ENCODE assay signal across 23 cellular contexts in the genomic region with DNA sequence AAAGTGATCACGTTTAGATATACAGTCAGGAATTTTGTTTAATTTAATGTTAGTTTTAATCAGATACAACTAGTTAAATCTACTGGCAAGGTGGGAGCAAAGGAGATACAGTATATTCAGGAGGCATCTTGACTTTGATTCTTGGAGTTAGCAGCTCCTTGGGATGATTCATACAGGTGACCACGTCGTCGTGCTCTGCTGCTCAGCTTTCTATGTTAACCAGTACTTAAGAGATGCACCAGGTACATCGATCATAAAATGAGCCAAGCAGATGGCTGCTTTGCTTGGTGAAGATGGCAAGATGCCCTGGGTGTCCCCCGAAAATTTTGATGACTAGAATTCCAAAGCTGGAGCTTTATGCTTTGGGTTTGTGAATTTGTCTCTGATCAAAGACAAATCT.
"Had no signal": no experiment of that assay in that cellular context is flagged by ENCODE, and none has a peak within 500 bp of the region (broad histone marks: within the 10 kb centered on the region; RNA-seq: fewer than 3 reads in every experiment).

No MANE protein-coding gene starts in this region.

- H3K9me3 Mint-ChIP-seq: activated CD4-positive, alpha-beta memory T cell treated with anti-CD3 and anti-CD28 coated beads, Interleukin-2, amount 10 ng/mL, durations not matched to agents 7 days and 5 days had no signal

- H3K4me1 ChIP-seq: adrenal gland had no signal

- H3K27ac Mint-ChIP-seq: activated CD4-positive, alpha-beta memory T cell treated with anti-CD3 and anti-CD28 coated beads, Interleukin-2, amount 10 ng/mL, durations not matched to agents 7 days and 5 days; activated naive CD8-positive, alpha-beta T cell treated with anti-CD3 and anti-CD28 coated beads, Interleukin-2, amount 10 ng/mL, durations not matched to agents 7 days and 5 days; activated T-cell treated with anti-CD3 and anti-CD28 coated beads, Interleukin-2, amount 50 U/mL, for 72 hours; activated T-helper 2 cell treated with anti-CD3 and anti-CD28 coated beads, Interferon-gamma antibody, Interleukin-2, Interleukin-4, amounts not matched to agents 10 μg/mL and 5 μg/mL and 100 μg/mL, durations not matched to agents 14 hours and 24 hours and 36 hours; T-helper 17 cell had no signal

- H3K4me3 ChIP-seq: adrenal gland, MG63, PC-9 had no signal

- H3K9me3 ChIP-seq: adrenal gland, MG63 had no signal

- H3K4me2 ChIP-seq: KMS-11, PC-9 had no signal

- H3K27me3 Mint-ChIP-seq: T-helper 17 cell had no signal

- H3K27me3 ChIP-seq: adrenal gland, MG63 had no signal

- H3K36me3 ChIP-seq: adrenal gland, MG63 had no signal

- DNase-seq: activated CD4-positive, alpha-beta memory T cell treated with anti-CD3 and anti-CD28 coated beads, Interleukin-2, amount 10 ng/mL, durations not matched to agents 7 days and 5 days; activated CD4-positive, alpha-beta T cell treated with anti-CD3 and anti-CD28 coated beads, Interleukin-2, amount 50 U/mL, for 1 hour; activated CD4-positive, CD25-positive, alpha-beta regulatory T cell; activated naive CD4-positive, alpha-beta T cell treated with anti-CD3 and anti-CD28 coated beads, Interleukin-2, amount 50 U/mL, for 16 hours; activated naive CD8-positive, alpha-beta T cell treated with anti-CD3 and anti-CD28 coated beads, Interleukin-2, amount 10 ng/mL, durations not matched to agents 7 days and 5 days; activated T-cell treated with anti-CD3 and anti-CD28 coated beads, Interleukin-2, amount 50 U/mL, for 72 hours; adrenal gland; anterior cingulate cortex; MG63; MV-4-11; NCI-H1092 treated with DMSO at 0.1 percent for 48 hours; NCI-H1417 treated with DMSO at 0.1 percent for 48 hours; NCI-H1694; NCI-H2029; NCI-H2107; NCI-H510A treated with DMSO at 0.1 percent for 48 hours; PC-9; SHP77 treated with DMSO at 0.1 percent for 48 hours; T-helper 17 cell; T-helper 9 cell had no signal

- H3K4me3 Mint-ChIP-seq: activated CD4-positive, alpha-beta memory T cell treated with anti-CD3 and anti-CD28 coated beads, Interleukin-2, amount 10 ng/mL, durations not matched to agents 7 days and 5 days; activated naive CD8-positive, alpha-beta T cell treated with anti-CD3 and anti-CD28 coated beads, Interleukin-2, amount 10 ng/mL, durations not matched to agents 7 days and 5 days; activated T-cell treated with anti-CD3 and anti-CD28 coated beads, Interleukin-2, amount 50 U/mL, for 72 hours; T-helper 17 cell had no signal

- H2AFZ ChIP-seq: PC-9 had no signal

- H3K27ac ChIP-seq: adrenal gland, KMS-11, PC-9 had no signal

- H3K9ac ChIP-seq: KMS-11 had no signal

- ATAC-seq: activated T-cell treated with anti-CD3 and anti-CD28 coated beads, Interleukin-2, amount 50 U/mL, for 72 hours; T-helper 17 cell had no signal

- FAIRE-seq: TTC549 had no signal
